Comparison of ENCODE assay signal across 1 cellular context in the genomic region with DNA sequence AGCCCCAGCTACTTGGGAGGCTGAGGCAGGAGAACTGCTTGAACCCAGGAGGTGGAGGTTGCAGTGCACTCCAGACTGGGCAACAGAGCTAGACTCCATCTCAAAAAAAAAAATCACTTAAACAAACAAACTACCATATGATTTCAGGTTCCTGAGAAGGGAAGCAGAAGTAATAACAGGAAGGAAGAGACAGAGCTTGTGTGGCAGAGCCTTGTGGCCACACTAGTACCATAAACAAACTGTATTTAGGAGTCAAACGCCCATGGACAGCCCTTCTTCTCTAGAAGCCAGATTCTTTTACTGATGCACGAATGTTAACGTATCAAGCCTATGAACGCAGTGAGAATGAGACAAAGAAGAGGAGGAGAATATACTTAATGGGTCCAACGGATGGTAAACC.
TF ChIP-seq lines count a peak whose summit lies in the region.

No MANE protein-coding gene starts in this region.

TF ChIP-seq in SK-N-SH treated with all-trans-retinoic acid at 6 μM for 48 hours, 23 proteins besides CTCF, POLR2A, EP300 and RAD21 (continued from another document):
- TF ChIP-seq, protein P1, sequence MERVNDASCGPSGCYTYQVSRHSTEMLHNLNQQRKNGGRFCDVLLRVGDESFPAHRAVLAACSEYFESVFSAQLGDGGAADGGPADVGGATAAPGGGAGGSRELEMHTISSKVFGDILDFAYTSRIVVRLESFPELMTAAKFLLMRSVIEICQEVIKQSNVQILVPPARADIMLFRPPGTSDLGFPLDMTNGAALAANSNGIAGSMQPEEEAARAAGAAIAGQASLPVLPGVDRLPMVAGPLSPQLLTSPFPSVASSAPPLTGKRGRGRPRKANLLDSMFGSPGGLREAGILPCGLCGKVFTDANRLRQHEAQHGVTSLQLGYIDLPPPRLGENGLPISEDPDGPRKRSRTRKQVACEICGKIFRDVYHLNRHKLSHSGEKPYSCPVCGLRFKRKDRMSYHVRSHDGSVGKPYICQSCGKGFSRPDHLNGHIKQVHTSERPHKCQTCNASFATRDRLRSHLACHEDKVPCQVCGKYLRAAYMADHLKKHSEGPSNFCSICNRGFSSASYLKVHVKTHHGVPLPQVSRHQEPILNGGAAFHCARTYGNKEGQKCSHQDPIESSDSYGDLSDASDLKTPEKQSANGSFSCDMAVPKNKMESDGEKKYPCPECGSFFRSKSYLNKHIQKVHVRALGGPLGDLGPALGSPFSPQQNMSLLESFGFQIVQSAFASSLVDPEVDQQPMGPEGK (CRISPR knock-in tag; IDR thresholded peaks at IDR 0.05; ENCODE audit: borderline replicate concordance), result no peak
- TF ChIP-seq OSR1 (CRISPR knock-in tag; IDR thresholded peaks at IDR 0.05) (no peak), RARB (CRISPR knock-in tag; IDR thresholded peaks at IDR 0.05) (no peak), ZC3H10 (CRISPR knock-in tag; IDR thresholded peaks at IDR 0.05) (no peak), SNAI2 (CRISPR knock-in tag; IDR thresholded peaks at IDR 0.05) (no peak), BACH2 (CRISPR knock-in tag; IDR thresholded peaks at IDR 0.05; ENCODE audit: borderline replicate concordance) (no peak), TOX (CRISPR knock-in tag; IDR thresholded peaks at IDR 0.05; ENCODE audit: borderline replicate concordance) (no peak)
- TF ChIP-seq, protein P2, sequence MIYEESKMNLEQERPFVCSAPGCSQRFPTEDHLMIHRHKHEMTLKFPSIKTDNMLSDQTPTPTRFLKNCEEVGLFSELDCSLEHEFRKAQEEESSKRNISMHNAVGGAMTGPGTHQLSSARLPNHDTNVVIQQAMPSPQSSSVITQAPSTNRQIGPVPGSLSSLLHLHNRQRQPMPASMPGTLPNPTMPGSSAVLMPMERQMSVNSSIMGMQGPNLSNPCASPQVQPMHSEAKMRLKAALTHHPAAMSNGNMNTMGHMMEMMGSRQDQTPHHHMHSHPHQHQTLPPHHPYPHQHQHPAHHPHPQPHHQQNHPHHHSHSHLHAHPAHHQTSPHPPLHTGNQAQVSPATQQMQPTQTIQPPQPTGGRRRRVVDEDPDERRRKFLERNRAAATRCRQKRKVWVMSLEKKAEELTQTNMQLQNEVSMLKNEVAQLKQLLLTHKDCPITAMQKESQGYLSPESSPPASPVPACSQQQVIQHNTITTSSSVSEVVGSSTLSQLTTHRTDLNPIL (CRISPR knock-in tag; IDR thresholded peaks at IDR 0.05; ENCODE audit: low read depth), result no peak
- TF ChIP-seq, protein P3, sequence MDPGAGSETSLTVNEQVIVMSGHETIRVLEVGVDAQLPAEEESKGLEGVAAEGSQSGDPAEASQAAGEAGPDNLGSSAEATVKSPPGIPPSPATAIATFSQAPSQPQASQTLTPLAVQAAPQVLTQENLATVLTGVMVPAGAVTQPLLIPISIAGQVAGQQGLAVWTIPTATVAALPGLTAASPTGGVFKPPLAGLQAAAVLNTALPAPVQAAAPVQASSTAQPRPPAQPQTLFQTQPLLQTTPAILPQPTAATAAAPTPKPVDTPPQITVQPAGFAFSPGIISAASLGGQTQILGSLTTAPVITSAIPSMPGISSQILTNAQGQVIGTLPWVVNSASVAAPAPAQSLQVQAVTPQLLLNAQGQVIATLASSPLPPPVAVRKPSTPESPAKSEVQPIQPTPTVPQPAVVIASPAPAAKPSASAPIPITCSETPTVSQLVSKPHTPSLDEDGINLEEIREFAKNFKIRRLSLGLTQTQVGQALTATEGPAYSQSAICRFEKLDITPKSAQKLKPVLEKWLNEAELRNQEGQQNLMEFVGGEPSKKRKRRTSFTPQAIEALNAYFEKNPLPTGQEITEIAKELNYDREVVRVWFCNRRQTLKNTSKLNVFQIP (CRISPR knock-in tag; IDR thresholded peaks at IDR 0.05; ENCODE audit: borderline replicate concordance, low read depth), result no peak
